ENCODE assay signal across 26 cellular contexts in genomic region chr4:47551682-47552081, GRCh38.
DNase-seq lines count a peak whose midpoint lies in the region; ATAC-seq and TF ChIP-seq lines count a peak whose summit lies in the region.
"Had no signal": no experiment of that assay in that cellular context is flagged by ENCODE, and none has a peak within 500 bp of the region (broad histone marks: within the 10 kb centered on the region; RNA-seq: fewer than 3 reads in every experiment).

No MANE protein-coding gene starts in this region.

- H3F3A ChIP-seq in PC-3 (ENCODE audit: low read length, unreplicated experiment): no peaks in the 10 kb centered on the region

- H3K9ac ChIP-seq in PC-3 (ENCODE audit: low read length): no peak overlapping the region
- no peak overlapping the region for H3K9ac ChIP-seq in mesenchymal stem cell (ENCODE audit: low read length)

- H3K4me3 ChIP-seq in PC-3 (ENCODE audit: low read length) (no peak overlapping the region), astrocyte of the spinal cord (ENCODE audit: low read depth, low read length) (no peak overlapping the region), mesenchymal stem cell (ENCODE audit: insufficient read depth in 1 of 2, low read depth in 1 of 2, low read length in 2 of 2) (no peak overlapping the region)
- H3K4me3 ChIP-seq: SK-N-MC had no signal

- H3K9me3 ChIP-seq in PC-3 (ENCODE audit: low read length): no peaks in the 10 kb centered on the region
- H3K9me3 ChIP-seq in mesenchymal stem cell (ENCODE audit: control insufficient read depth, low read length): no peaks in the 10 kb centered on the region

- TF ChIP-seq CTCF in PC-3 (conservative IDR thresholded peaks at IDR 0.05; ENCODE audit: low read depth, low read length) (no peak), astrocyte of the spinal cord (IDR thresholded peaks at IDR 0.05; ENCODE audit: low read depth, low read length) (no peak)

- H2AK5ac ChIP-seq in mesenchymal stem cell (ENCODE audit: low read length, severe bottlenecking): no peak overlapping the region

- H3K36me3 ChIP-seq in PC-3 (ENCODE audit: low read depth, low read length): no peaks in the 10 kb centered on the region
- H3K36me3 ChIP-seq in mesenchymal stem cell (ENCODE audit: control insufficient read depth in 1 of 2, insufficient read depth in 2 of 2, low read depth in 1 of 2, low read length in 2 of 2): peaks cover 11 to 47% of the 10 kb centered on the region in 2 experiments

- BruUV-seq in PC-3 (replicated peaks; lab: Mats Ljungman, UMichigan): no TSS peak

- peak; percentile 37 for DNase-seq in EL
- DNase-seq in PC-3: peak; percentile 43
- peak; percentile 56 for DNase-seq in astrocyte of the spinal cord (ENCODE audit: low read depth, low spot score)
- peak; percentile 10 for DNase-seq in mesenchymal stem cell
- no peak for DNase-seq in NCI-H748 (lab: John Stamatoyannopoulos, UW; ENCODE audit: unreplicated experiment)
- DNase-seq in activated CD4-positive, alpha-beta T cell treated with anti-CD3 and anti-CD28 coated beads for 4 hours: no peak
- DNase-seq: activated CD4-positive, alpha-beta T cell treated with anti-CD3 and anti-CD28 coated beads, Interleukin-2, amount 10 ng/mL, durations not matched to agents 7 days and 5 days; activated naive CD4-positive, alpha-beta T cell treated with Interleukin-2 at 50 U/mL for 16 hours; activated T-cell treated with anti-CD3 and anti-CD28 coated beads, Interleukin-2, amount 50 U/mL, for 48 hours; amniotic stem cell; caudate nucleus; CD4-positive, alpha-beta memory T cell; DMS 273 treated with DMSO at 0.1 percent for 48 hours; GF-D8; glutamatergic neuron; H7; kidney glomerular epithelial cell; MM.1S; NCI-H1417; NCI-H2107; RPMI8226; stimulated activated CD4-positive, alpha-beta T cell treated with anti-CD3 and anti-CD28 coated beads, Interleukin-1b, Interleukin-23, amount 100 ng/mL, for 48 hours; T-helper 2 cell had no signal

- no peak overlapping the region for H4K91ac ChIP-seq in mesenchymal stem cell (ENCODE audit: low read length)

- no peak overlapping the region for H3K4me2 ChIP-seq in PC-3 (ENCODE audit: low read length)
- H3K4me2 ChIP-seq in mesenchymal stem cell (ENCODE audit: low read length, poor library complexity, severe bottlenecking): no peak overlapping the region

- no peak overlapping the region for H4K8ac ChIP-seq in mesenchymal stem cell (ENCODE audit: low read length)

- H3K79me2 ChIP-seq in PC-3 (ENCODE audit: low read length): no peaks in the 10 kb centered on the region

- H3K14ac ChIP-seq in mesenchymal stem cell (ENCODE audit: low read length in 2 of 2): no peak overlapping the region

- peaks cover under 1% of the 10 kb centered on the region for H3K79me1 ChIP-seq in mesenchymal stem cell (replicated peaks; ENCODE audit: low read length, poor library complexity, severe bottlenecking)

- CTCF ChIA-PET in PC-3 (lab: Charles Lee): no interaction called here

- POLR2A ChIA-PET in PC-3 (lab: Charles Lee; ENCODE audit: unreplicated experiment): no interaction called here

- no peaks in the 10 kb centered on the region for H4K20me1 ChIP-seq in PC-3 (ENCODE audit: low read length)

- in situ Hi-C loops in astrocyte of the spinal cord (cut with HindIII; ENCODE audit: low sequenced_read_pairs): no loop called here

- ATAC-seq in PC-3: peak; percentile 29; the same call in 1 of the 2 replicates
- no peak for ATAC-seq in GM21360 (IDR thresholded peaks at IDR 0.05; ENCODE audit: unreplicated experiment)
- ATAC-seq in HG02759 (IDR thresholded peaks at IDR 0.05; ENCODE audit: unreplicated experiment): no peak

- no peak overlapping the region for H2BK12ac ChIP-seq in mesenchymal stem cell (ENCODE audit: low read length in 2 of 2)

- no peaks in the 10 kb centered on the region for H3K27me3 ChIP-seq in PC-3 (ENCODE audit: low read length)
- H3K27me3 ChIP-seq in mesenchymal stem cell (ENCODE audit: control insufficient read depth in 1 of 2, insufficient read depth in 1 of 2, low read length in 2 of 2): no peaks in the 10 kb centered on the region

- H2BK15ac ChIP-seq in mesenchymal stem cell (ENCODE audit: low read depth, poor library complexity, severe bottlenecking): no peak overlapping the region

- H3K9me2 ChIP-seq in PC-3 (replicated peaks; ENCODE audit: low read length): no peaks in the 10 kb centered on the region

- H3K4ac ChIP-seq in mesenchymal stem cell (ENCODE audit: low read depth in 1 of 2, low read length in 2 of 2): no peak overlapping the region

- H2AFZ ChIP-seq in PC-3 (ENCODE audit: low read length): no peak overlapping the region
- H2AFZ ChIP-seq in mesenchymal stem cell (ENCODE audit: low read depth, low read length): no peak overlapping the region

- no peak overlapping the region for H2BK5ac ChIP-seq in mesenchymal stem cell (ENCODE audit: low read depth, low read length, poor library complexity, severe bottlenecking)

- H3K27ac ChIP-seq in PC-3 (ENCODE audit: low read length): no peak overlapping the region
- H3K27ac ChIP-seq in mesenchymal stem cell (ENCODE audit: low read length, poor library complexity, severe bottlenecking): no peak overlapping the region
- H3K27ac ChIP-seq: SK-N-MC had no signal

- H3K23ac ChIP-seq in mesenchymal stem cell (ENCODE audit: low read length in 2 of 2): no peak overlapping the region

- intact Hi-C loops in PC-3 (cut with micrococcal nuclease): no loop called here

- H3K4me1 ChIP-seq in PC-3 (ENCODE audit: insufficient read depth, low read length) (0 out of 2 replicates have a peak, but pooled peaks cover 4% of the 10 kb centered on the region), mesenchymal stem cell (ENCODE audit: control insufficient read depth, insufficient read depth, low read depth, low read length) (no peaks in the 10 kb centered on the region)

- H2BK120ac ChIP-seq in mesenchymal stem cell (ENCODE audit: low read depth, low read length): no peak overlapping the region

- no peak overlapping the region for H3K18ac ChIP-seq in mesenchymal stem cell (ENCODE audit: low read depth in 1 of 2, low read length in 2 of 2)

Comparison
In these comparisons a context has a peak if more than half of its experiments do, and no peak if none do; other contexts are left out.
1. DNase-seq: peak in EL (single experiment), PC-3 (single experiment), astrocyte of the spinal cord (single experiment) and mesenchymal stem cell (single experiment); none in NCI-H748 (single experiment) and activated CD4-positive, alpha-beta T cell treated with anti-CD3 and anti-CD28 coated beads for 4 hours (0 of 2).